30 cellular contexts compared by ENCODE assay signal in genomic region chr16:3010510-3010909, GRCh38. TPM values are rescaled to one million over a fixed set of nuclear protein-coding genes. Genes with fewer than 3 reads are reported as not detected.
DNase-seq lines count a peak whose midpoint lies in the region; ATAC-seq, FAIRE-seq and TF ChIP-seq lines count a peak whose summit lies in the region.
"Had no signal": no experiment of that assay in that cellular context is flagged by ENCODE, and none has a peak within 500 bp of the region (broad histone marks: within the 10 kb centered on the region; RNA-seq: fewer than 3 reads in every experiment).

No MANE protein-coding gene starts in this region.

- no peak overlapping the region for H3K4me3 ChIP-seq in HEK293 (ENCODE audit: low read depth, low read length)
- H3K4me3 ChIP-seq in body of pancreas: no peak overlapping the region
- no peak overlapping the region for H3K4me3 ChIP-seq in pancreas
- H3K4me3 ChIP-seq: BLaER1 treated with 17β-estradiol and CSF1 and Interleukin-3, amounts not matched to agents 10 nM and 100 nM; mucosa of descending colon; psoas muscle; skin epidermis had no signal

- no peaks in the 10 kb centered on the region for H3K36me3 ChIP-seq in HEK293 (ENCODE audit: control insufficient read depth in 2 of 2, insufficient read depth in 1 of 2, low read length in 2 of 2)
- H3K36me3 ChIP-seq in body of pancreas (replicated peaks in 1 of 2; ENCODE audit: insufficient read depth in 1 of 2, low read depth in 2 of 2): no peaks in the 10 kb centered on the region
- H3K36me3 ChIP-seq in pancreas: no peaks in the 10 kb centered on the region
- H3K36me3 ChIP-seq: BLaER1 treated with 17β-estradiol and CSF1 and Interleukin-3, amounts not matched to agents 10 nM and 100 nM; SJCRH30 had no signal

- no peaks in the 10 kb centered on the region for H3K27me3 ChIP-seq in body of pancreas
- no peaks in the 10 kb centered on the region for H3K27me3 ChIP-seq in pancreas

- no peaks in the 10 kb centered on the region for H3K9me3 ChIP-seq in HEK293 (ENCODE audit: control insufficient read depth, insufficient read depth, low read depth, low read length)
- no peaks in the 10 kb centered on the region for H3K9me3 ChIP-seq in body of pancreas
- no peaks in the 10 kb centered on the region for H3K9me3 ChIP-seq in pancreas
- H3K9me3 ChIP-seq: BLaER1 treated with 17β-estradiol and CSF1 and Interleukin-3, amounts not matched to agents 10 nM and 100 nM; mucosa of descending colon; psoas muscle; SJCRH30 had no signal

- 92% methylated on average over 8 of the region's 8 CpGs for whole genome bisulfite sequencing in body of pancreas, 2 donors
- 90 to 96% methylated on average over 8 of the region's 8 CpGs for WGBS in pancreas, 2 donors

- no peak for TF ChIP-seq POLR2A in body of pancreas (IDR thresholded peaks at IDR 0.05)

- H3K27ac ChIP-seq in HEK293 (ENCODE audit: extremely low read depth, low read depth, low read length): no peak overlapping the region
- peak overlapping the region in 3 of 4 donors; percentile 91 to 94 (median 94) for H3K27ac ChIP-seq in body of pancreas
- peak overlapping the region in 3 of 4 donors; percentile 35 to 93 (median 80) for H3K27ac ChIP-seq in pancreas
- H3K27ac ChIP-seq: BLaER1 treated with 17β-estradiol and CSF1 and Interleukin-3, amounts not matched to agents 10 nM and 100 nM; psoas muscle; SJCRH30; skin epidermis had no signal

- intact Hi-C loops in body of pancreas (cut with DNase I): no loop called here
- intact Hi-C loops in pancreas (cut with DNase I): no loop called here

- no peak for TF ChIP-seq CTCF in HEK293 (tag by site-specific recombination; IDR thresholded peaks at IDR 0.05)
- TF ChIP-seq CTCF in body of pancreas (IDR thresholded peaks at IDR 0.05): no peak
- TF ChIP-seq CTCF in pancreas (IDR thresholded peaks at IDR 0.05): no peak

- FAIRE-seq in pancreas (lab: Jason Lieb, UNC): no peak
- FAIRE-seq: GM19239, TTC549 had no signal

- CTCF ChIA-PET in HEK293 (lab: Yijun Ruan, JAX): interaction anchor here (0.7 to 1.3 kb wide), 3 partner anchors 9 to 156 kb away, joined by 3 to 6 read pairs (median 4); partner anchors contain the start of gene TNFRSF12A

- no peak for DNase-seq in body of pancreas
- DNase-seq in pancreas: no peak
- no peak for DNase-seq in effector CD8-positive, alpha-beta T cell (lab: John Stamatoyannopoulos, UW)
- no peak for DNase-seq in activated T-cell treated with anti-CD3 and anti-CD28 coated beads, Interleukin-2, amount 50 U/mL, for 1 hour
- DNase-seq: activated CD4-positive, alpha-beta T cell treated with anti-CD3 and anti-CD28 coated beads for 36 hours; activated naive CD4-positive, alpha-beta T cell treated with anti-CD3 and anti-CD28 coated beads, Interleukin-2, amount 50 U/mL, for 16 hours; activated T-cell treated with anti-CD3 and anti-CD28 coated beads, Interleukin-2, amount 50 U/mL, for 48 hours; caudate nucleus; dermis blood vessel endothelial cell; head of caudate nucleus; immature natural killer cell; mucosa of descending colon; NCI-H1105; NCI-H2081; NCI-H446 treated with DMSO at 0.1 percent for 48 hours; psoas muscle; stimulated activated CD4-positive, alpha-beta T cell treated with anti-CD3 and anti-CD28 coated beads, Interleukin-2, amount 100 ng/mL, for 24 hours; T-helper 1 cell had no signal

- H3K4me1 ChIP-seq in HEK293 (ENCODE audit: control insufficient read depth, insufficient read depth, low read length) (no peaks in the 10 kb centered on the region; the same call in 1 of the 2 replicates), body of pancreas (peaks cover 89% of the 10 kb centered on the region), pancreas (peaks cover 41 to 56% (median 43%) of the 10 kb centered on the region in 3 donors)
- H3K4me1 ChIP-seq: psoas muscle had no signal

- POLR2A ChIA-PET in HEK293 (lab: Yijun Ruan, JAX): interaction anchor here (12.4 kb wide), 1 partner anchor 13 kb away, joined by 247 read pairs; the partner anchor contains the start of genes CLDN6, HCFC1R1, THOC6 and TNFRSF12A

- ATAC-seq in body of pancreas (no peak), pancreas (no peak), HG03159 (IDR thresholded peaks at IDR 0.05; ENCODE audit: unreplicated experiment) (no peak)
- ATAC-seq: activated CD4-positive, alpha-beta T cell treated with anti-CD3 and anti-CD28 coated beads for 36 hours; left lobe of liver; mucosa of descending colon; Panc1; psoas muscle; stimulated activated effector memory CD8-positive, alpha-beta T cell treated with anti-CD3 and anti-CD28 coated beads, Interleukin-12 subunit alpha, Interleukin-12 subunit beta, amount 100 ng/mL, for 72 hours had no signal

TF ChIP-seq in HEK293, 187 proteins besides CTCF, POLR2A, EP300 and RAD21:
- TF ChIP-seq ZNF621 (tag by site-specific recombination; IDR thresholded peaks at IDR 0.05) (no peak), ZNF121 (tag by site-specific recombination; IDR thresholded peaks at IDR 0.05) (peak; percentile 63; the same call in 1 of the 2 replicates)

RNA-seq across cellular contexts. Expression of gene CLDN9, which starts 2.2 kb away (rescaled TPM):
- total RNA-seq in body of pancreas (10 to 100 TPM in 1 of 2 donors, 1 to 10 TPM in 1; 4.7 to 11.2 TPM), pancreas (1 to 10 TPM; 1.7 to 5.1 (median 2.4) TPM)
- 10 to 100 TPM; 10.5 to 12.1 TPM for polyA plus RNA-seq in pancreas
- total RNA-seq: activated CD4-positive, alpha-beta T cell treated with anti-CD3 and anti-CD28 coated beads for 36 hours; activated CD8-positive, alpha-beta memory T cell treated with anti-CD3 and anti-CD28 coated beads for 36 hours; dermis blood vessel endothelial cell; SJCRH30; temporal lobe had no signal
- polyA plus RNA-seq: immature natural killer cell had no signal

RNA-seq across cellular contexts. Expression of gene CLDN6, which starts 7.5 kb away (rescaled TPM):
- total RNA-seq in body of pancreas: under 1 TPM; 0.33 to 0.78 TPM
- 1 to 10 TPM in 2 of 6 donors, under 1 TPM in 4; 0.37 to 5.1 (median 0.73) TPM for total RNA-seq in pancreas
- polyA plus RNA-seq in pancreas: 1 to 10 TPM in 1 of 2 donors, under 1 TPM in 1; 0.12 to 3.2 TPM
- total RNA-seq: activated CD4-positive, alpha-beta T cell treated with anti-CD3 and anti-CD28 coated beads for 36 hours; activated CD8-positive, alpha-beta memory T cell treated with anti-CD3 and anti-CD28 coated beads for 36 hours; dermis blood vessel endothelial cell; mucosa of descending colon; psoas muscle; SJCRH30 had no signal
- polyA plus RNA-seq: immature natural killer cell had no signal

RNA-seq across cellular contexts. Expression of gene TNFRSF12A, which starts 9.7 kb away (rescaled TPM):
- total RNA-seq in body of pancreas (100 to 1,000 TPM; 132 to 229 TPM), pancreas (10 to 100 TPM; 26.8 to 91.1 (median 66.7) TPM)
- polyA plus RNA-seq in pancreas: 100 to 1,000 TPM; 166 to 185 TPM

RNA-seq across cellular contexts. Expression of gene HCFC1R1, which starts 13.2 kb away (rescaled TPM):
- total RNA-seq in body of pancreas: 10 to 100 TPM in 1 of 2 donors, 1 to 10 TPM in 1; 6.9 to 15.3 TPM
- 10 to 100 TPM; 10.5 to 24.1 (median 12.4) TPM for total RNA-seq in pancreas
- 100 to 1,000 TPM in 1 of 2 donors, 10 to 100 TPM in 1; 93.1 to 119 TPM for polyA plus RNA-seq in pancreas

RNA-seq across cellular contexts. Expression of gene THOC6, which starts 13.3 kb away (rescaled TPM):
- total RNA-seq in body of pancreas (10 to 100 TPM; 11.7 to 21.8 TPM), pancreas (10 to 100 TPM in 1 of 6 donors, 1 to 10 TPM in 5; 6.2 to 13.0 (median 7.7) TPM)
- 10 to 100 TPM; 33.2 to 38.2 TPM for polyA plus RNA-seq in pancreas
